Comparison of ENCODE assay signal across 26 cellular contexts in genomic region chr7:141872931-141873330, GRCh38. TPM values are rescaled to one million over a fixed set of nuclear protein-coding genes. Genes with fewer than 3 reads are reported as not detected.
DNase-seq lines count a peak whose midpoint lies in the region; ATAC-seq and TF ChIP-seq lines count a peak whose summit lies in the region.
"Had no signal": no experiment of that assay in that cellular context is flagged by ENCODE, and none has a peak within 500 bp of the region (broad histone marks: within the 10 kb centered on the region; RNA-seq: fewer than 3 reads in every experiment).

No MANE protein-coding gene starts in this region.

- H4K20me1 ChIP-seq in KMS-11 (ENCODE audit: insufficient read depth) (no peaks in the 10 kb centered on the region), neural progenitor cell (ENCODE audit: low read depth) (no peaks in the 10 kb centered on the region)

- TF ChIP-seq POLR2A in upper lobe of left lung (IDR thresholded peaks at IDR 0.05) = no peak

- H3K4me3 ChIP-seq in KMS-11 (IDR thresholded peaks at IDR 0.05; ENCODE audit: insufficient read depth, low read depth, low read length) (no peak overlapping the region), upper lobe of left lung (no peak overlapping the region), neural progenitor cell (no peak overlapping the region)
- H3K4me3 ChIP-seq: A549, Peyer's patch, SJCRH30 had no signal

- no peak overlapping the region for H3K4me3 Mint-ChIP-seq in neural progenitor cell
- H3K4me3 Mint-ChIP-seq: CD4-positive, alpha-beta T cell; T-cell had no signal

- H3F3A ChIP-seq in neural progenitor cell (ENCODE audit: low read depth) = no peaks in the 10 kb centered on the region

- no peaks in the 10 kb centered on the region for H3K79me2 ChIP-seq in KMS-11 (ENCODE audit: insufficient read depth, low read depth)
- H3K79me2 ChIP-seq in neural progenitor cell (ENCODE audit: low read depth) = no peaks in the 10 kb centered on the region

- no peak for TF ChIP-seq EP300 in upper lobe of left lung (IDR thresholded peaks at IDR 0.05)

- TF ChIP-seq CTCF in KMS-11 (conservative IDR thresholded peaks at IDR 0.05; ENCODE audit: low read depth, low read length) (no peak), upper lobe of left lung (IDR thresholded peaks at IDR 0.05) (no peak), neural progenitor cell (IDR thresholded peaks at IDR 0.05) (no peak)

- H3K36me3 ChIP-seq in KMS-11 (ENCODE audit: insufficient read depth) (no peaks in the 10 kb centered on the region), upper lobe of left lung (no peaks in the 10 kb centered on the region), neural progenitor cell (no peaks in the 10 kb centered on the region)
- H3K36me3 ChIP-seq: BE2C, Peyer's patch, SJCRH30 had no signal

- H3K4me1 ChIP-seq in KMS-11 (ENCODE audit: low read depth, poor library complexity, severe bottlenecking) = peaks cover 12% of the 10 kb centered on the region
- H3K4me1 ChIP-seq in upper lobe of left lung = no peaks in the 10 kb centered on the region
- no peaks in the 10 kb centered on the region for H3K4me1 ChIP-seq in neural progenitor cell
- H3K4me1 ChIP-seq: A549, BE2C, Peyer's patch, SJCRH30 had no signal

- DNase-seq in kidney tubule cell (ENCODE audit: low spot score) (peak; percentile 12), upper lobe of left lung (no peak), neural progenitor cell (ENCODE audit: low spot score) (no peak), DMS 273 treated with DMSO at 0.1 percent for 48 hours (lab: John Stamatoyannopoulos, UW) (no peak)
- no peak for DNase-seq in stimulated activated naive CD8-positive, alpha-beta T cell treated with anti-CD3 and anti-CD28 coated beads, Interleukin-15, Interleukin-2, amounts not matched to agents 100 U/mL and 50 U/mL, for 24 hours
- DNase-seq: BE2C; CD4-positive, alpha-beta T cell; DMS153; H7; Kasumi-1; NCI-H1048; NCI-H1436; NCI-H1930; NCI-H69; Peyer's patch; SJCRH30; T-cell; T-helper 9 cell had no signal

- H3K27me3 ChIP-seq in KMS-11 (ENCODE audit: insufficient read depth, low read depth) (no peaks in the 10 kb centered on the region), upper lobe of left lung (no peaks in the 10 kb centered on the region), neural progenitor cell (no peaks in the 10 kb centered on the region)
- H3K27me3 ChIP-seq: BE2C, Peyer's patch, SJCRH30 had no signal

- H3K27ac Mint-ChIP-seq in neural progenitor cell = no peak overlapping the region
- H3K27ac Mint-ChIP-seq: CD4-positive, alpha-beta T cell; T-cell had no signal

- no peaks in the 10 kb centered on the region for H3K36me3 Mint-ChIP-seq in neural progenitor cell
- H3K36me3 Mint-ChIP-seq: T-cell had no signal

- peaks cover 3% of the 10 kb centered on the region for H3K9me3 Mint-ChIP-seq in neural progenitor cell

- peaks cover 2% of the 10 kb centered on the region for H3K27me3 Mint-ChIP-seq in neural progenitor cell (ENCODE audit: insufficient read depth, low read depth)
- H3K27me3 Mint-ChIP-seq: CD4-positive, alpha-beta T cell; T-cell had no signal

- H3K4me2 ChIP-seq in KMS-11 (peak overlapping the region; percentile 37), neural progenitor cell (no peak overlapping the region)
- H3K4me2 ChIP-seq: A549 had no signal

- H3K9ac ChIP-seq in KMS-11 (no peak overlapping the region), neural progenitor cell (no peak overlapping the region)

- no peaks in the 10 kb centered on the region for H3K4me1 Mint-ChIP-seq in neural progenitor cell
- H3K4me1 Mint-ChIP-seq: T-cell had no signal

- H2AFZ ChIP-seq in KMS-11 (ENCODE audit: low read depth) (no peak overlapping the region), neural progenitor cell (replicated peaks) (no peak overlapping the region)

- 88 to 94% methylated on average over 3 of the region's 3 CpGs for WGBS in upper lobe of left lung, 2 donors

- H3K27ac ChIP-seq in KMS-11 (peak overlapping the region; percentile 11; the same call in 1 of the 2 replicates), upper lobe of left lung (no peak overlapping the region), neural progenitor cell (no peak overlapping the region)
- H3K27ac ChIP-seq: A549, Peyer's patch, SJCRH30 had no signal

- ATAC-seq in GM18499 (IDR thresholded peaks at IDR 0.05; ENCODE audit: insufficient read depth, unreplicated experiment) (peak; percentile 73), GM21723 (IDR thresholded peaks at IDR 0.05; ENCODE audit: unreplicated experiment) (peak; percentile 84), upper lobe of left lung (ENCODE audit: low FRiP score in 2 of 2) (no peak)
- no peak for ATAC-seq in stimulated activated naive CD8-positive, alpha-beta T cell treated with anti-CD3 and anti-CD28 coated beads, Interleukin-15, Interleukin-2, amounts not matched to agents 100 U/mL and 50 U/mL, for 24 hours
- ATAC-seq: A549, T-cell had no signal

- H3K9me3 ChIP-seq in upper lobe of left lung (peaks cover 0 to 4% (median 0%) of the 10 kb centered on the region in 4 donors), neural progenitor cell (ENCODE audit: low read depth) (no peaks in the 10 kb centered on the region)
- H3K9me3 ChIP-seq: A549, BE2C, Peyer's patch, SJCRH30 had no signal

RNA-seq across cellular contexts. Expression of gene PRSS37, which starts 31.6 kb away (rescaled TPM):
- not detected for total RNA-seq in upper lobe of left lung
- total RNA-seq in neural progenitor cell (ENCODE audit: low replicate concordance) = not detected in 2 replicates
- total RNA-seq: CD4-positive, alpha-beta T cell; Daoy; H7; MCF 10A; NCI-H460; OCI-LY7; Peyer's patch; SJCRH30; T-cell had no signal

RNA-seq across cellular contexts. Expression of gene OR9A4, which starts 43.3 kb away (rescaled TPM):
- not detected for total RNA-seq in upper lobe of left lung
- total RNA-seq in neural progenitor cell (ENCODE audit: low replicate concordance) = 0.07 TPM in 1 of 2 replicates, not detected in the other
- total RNA-seq: CD4-positive, alpha-beta T cell; Daoy; H7; MCF 10A; NCI-H460; Peyer's patch; SJCRH30; T-cell had no signal

Comparison
In these comparisons a context has a peak if more than half of its experiments do, and no peak if none do; other contexts are left out.
1. ATAC-seq: peak in GM18499 (single experiment) and GM21723 (single experiment); none in stimulated activated naive CD8-positive, alpha-beta T cell treated with anti-CD3 and anti-CD28 coated beads, Interleukin-15, Interleukin-2, amounts not matched to agents 100 U/mL and 50 U/mL, for 24 hours (single experiment) and upper lobe of left lung (0 of 2).